In genomic region chr5:172850454-172850797, GRCh38 we compare ENCODE assay signal across 17 cellular contexts. TPM values are rescaled to one million over a fixed set of nuclear protein-coding genes. Genes with fewer than 3 reads are reported as not detected.
DNase-seq lines count a peak whose midpoint lies in the region; ATAC-seq and TF ChIP-seq lines count a peak whose summit lies in the region.
"Had no signal": no experiment of that assay in that cellular context is flagged by ENCODE, and none has a peak within 500 bp of the region (broad histone marks: within the 10 kb centered on the region; RNA-seq: fewer than 3 reads in every experiment).

No MANE protein-coding gene starts in this region.

- in situ Hi-C loops in Panc1 (cut with HindIII; ENCODE audit: low pct_unique_long_range_greater_than_20kb, low sequenced_read_pairs), result no loop called here
- in situ Hi-C loops in ACHN (cut with HindIII; ENCODE audit: low pct_ligation_motif_present, low pct_unique_long_range_greater_than_20kb, low sequenced_read_pairs), result no loop called here

- WGBS in prostate gland, result 94% methylated on average over 6 of the region's 6 CpGs

- no peaks in the 10 kb centered on the region for H3K27me3 ChIP-seq in Panc1 (ENCODE audit: control insufficient read depth, insufficient read depth, low read length)
- H3K27me3 ChIP-seq in prostate gland (replicated peaks; ENCODE audit: insufficient read depth), result no peaks in the 10 kb centered on the region
- H3K27me3 ChIP-seq: SJCRH30 had no signal

- H3K27ac Mint-ChIP-seq in glutamatergic neuron (ENCODE audit: unreplicated experiment), result peak overlapping the region; percentile 55
- H3K27ac Mint-ChIP-seq: activated CD4-positive, alpha-beta T cell treated with anti-CD3 and anti-CD28 coated beads, Interleukin-2, amount 10 ng/mL, durations not matched to agents 7 days and 5 days had no signal

- TF ChIP-seq POLR2A in prostate gland (IDR thresholded peaks at IDR 0.05) (no peak), GM18505 (IDR thresholded peaks at IDR 0.05; ENCODE audit: borderline replicate concordance, extremely low read depth, insufficient read depth, insufficient read length) (no peak)

- H3K4me1 Mint-ChIP-seq in glutamatergic neuron (ENCODE audit: low read depth, unreplicated experiment), result peaks cover 37% of the 10 kb centered on the region

- H3K4me1 ChIP-seq in Panc1 (ENCODE audit: control insufficient read depth, insufficient read depth, low read length), result peaks cover 80% of the 10 kb centered on the region
- H3K4me1 ChIP-seq in prostate gland (replicated peaks), result peaks cover 27% of the 10 kb centered on the region
- H3K4me1 ChIP-seq: SJCRH30 had no signal

- peak overlapping the region; percentile 25 for H3K4me3 Mint-ChIP-seq in glutamatergic neuron (ENCODE audit: unreplicated experiment)
- H3K4me3 Mint-ChIP-seq: activated CD4-positive, alpha-beta T cell treated with anti-CD3 and anti-CD28 coated beads, Interleukin-2, amount 10 ng/mL, durations not matched to agents 7 days and 5 days; activated naive CD8-positive, alpha-beta T cell treated with anti-CD3 and anti-CD28 coated beads, Interleukin-2, amount 10 ng/mL, durations not matched to agents 7 days and 5 days had no signal

- TF ChIP-seq CTCF in C4-2B (conservative IDR thresholded peaks at IDR 0.05), result no peak
- no peak for TF ChIP-seq CTCF in Panc1 (IDR thresholded peaks at IDR 0.05)
- TF ChIP-seq CTCF in glutamatergic neuron (IDR thresholded peaks at IDR 0.05; ENCODE audit: partially characterized antibody, unreplicated experiment), result no peak
- TF ChIP-seq CTCF in prostate gland (IDR thresholded peaks at IDR 0.05), result no peak

- H3K36me3 Mint-ChIP-seq in glutamatergic neuron (ENCODE audit: unreplicated experiment), result no peaks in the 10 kb centered on the region

- H3K27me3 Mint-ChIP-seq in glutamatergic neuron (ENCODE audit: unreplicated experiment), result peaks cover 4% of the 10 kb centered on the region
- H3K27me3 Mint-ChIP-seq: activated CD4-positive, alpha-beta T cell treated with anti-CD3 and anti-CD28 coated beads, Interleukin-2, amount 10 ng/mL, durations not matched to agents 7 days and 5 days; activated naive CD8-positive, alpha-beta T cell treated with anti-CD3 and anti-CD28 coated beads, Interleukin-2, amount 10 ng/mL, durations not matched to agents 7 days and 5 days had no signal

- POLR2A ChIA-PET in Panc1 (lab: Charles Lee), result no interaction called here

- H3K36me3 ChIP-seq in Panc1 (ENCODE audit: control insufficient read depth, insufficient read depth, low read length), result no peaks in the 10 kb centered on the region; the same call in 1 of the 2 replicates
- H3K36me3 ChIP-seq in prostate gland, result no peaks in the 10 kb centered on the region
- H3K36me3 ChIP-seq: SJCRH30 had no signal

- H3K27ac ChIP-seq in C4-2B (peak overlapping the region; percentile 73), Panc1 (ENCODE audit: low read length) (peak overlapping the region; percentile 60; the same call in 1 of the 2 replicates), prostate gland (peak overlapping the region; percentile 78 to 96)
- H3K27ac ChIP-seq: SJCRH30 had no signal

- no TSS peak for BruUV-seq in Panc1 (replicated peaks; lab: Mats Ljungman, UMichigan)

- DNase-seq in Panc1 (ENCODE audit: low read depth, low spot score), result no peak
- DNase-seq in glutamatergic neuron, result no peak
- no peak for DNase-seq in prostate gland (ENCODE audit: low spot score)
- no peak for DNase-seq in SIG-M5 treated with dmso at 0.1 percent for 504 hours (lab: John Stamatoyannopoulos, UW; ENCODE audit: unreplicated experiment)
- no peak for DNase-seq in NCI-H2081 treated with DMSO at 0.1 percent for 48 hours (lab: John Stamatoyannopoulos, UW)
- DNase-seq in ACHN, result no peak
- DNase-seq: activated CD4-positive, alpha-beta T cell treated with anti-CD3 and anti-CD28 coated beads, Interleukin-2, amount 10 ng/mL, durations not matched to agents 7 days and 5 days; activated naive CD8-positive, alpha-beta T cell treated with anti-CD3 and anti-CD28 coated beads, Interleukin-2, amount 10 ng/mL, durations not matched to agents 7 days and 5 days; activated T-cell treated with anti-CD3 and anti-CD28 coated beads, Interleukin-2, amount 50 U/mL, for 1 hour; effector memory CD4-positive, alpha-beta T cell; NCI-H1417; NK-92 treated with Interleukin-12 subunit alpha and Interleukin-12 subunit beta, amount 100 ng/mL, for 24 hours; SJCRH30; T1000 had no signal

- CTCF ChIA-PET in Panc1 (lab: Charles Lee), result interaction anchor here (0.5 kb wide), 1 partner anchor 78 kb away, joined by 4 read pairs; no protein-coding TSS in a partner anchor

- H3K9me3 ChIP-seq in Panc1 (ENCODE audit: control insufficient read depth, insufficient read depth, low read depth, low read length) (no peaks in the 10 kb centered on the region), prostate gland (no peaks in the 10 kb centered on the region)
- H3K9me3 ChIP-seq: SJCRH30 had no signal

- intact Hi-C loops in Panc1 (cut with micrococcal nuclease; ENCODE audit: unreplicated experiment) (no loop called here), prostate gland (cut with DNase I) (no loop called here)

- ATAC-seq in Panc1, result no peak
- no peak for ATAC-seq in GM18505 (IDR thresholded peaks at IDR 0.05; ENCODE audit: unreplicated experiment)

- no peak overlapping the region for H3K4me3 ChIP-seq in Panc1 (ENCODE audit: low read depth in 2 of 2, low read length in 2 of 2)
- H3K4me3 ChIP-seq in prostate gland, result no peak overlapping the region
- H3K4me3 ChIP-seq: lung, SJCRH30 had no signal

- peaks cover 7% of the 10 kb centered on the region for H3K9me3 Mint-ChIP-seq in glutamatergic neuron (ENCODE audit: unreplicated experiment)
- H3K9me3 Mint-ChIP-seq: activated CD4-positive, alpha-beta T cell treated with anti-CD3 and anti-CD28 coated beads, Interleukin-2, amount 10 ng/mL, durations not matched to agents 7 days and 5 days; activated naive CD8-positive, alpha-beta T cell treated with anti-CD3 and anti-CD28 coated beads, Interleukin-2, amount 10 ng/mL, durations not matched to agents 7 days and 5 days had no signal

RNA-seq across cellular contexts. Expression of gene ERGIC1, which starts 16.4 kb away (rescaled TPM):
- 206 TPM for total RNA-seq in Panc1 (2021; ENCODE audit: unreplicated experiment)
- polyA plus RNA-seq in Panc1 (2012; ENCODE audit: insufficient read length), result 419 TPM
- total RNA-seq in glutamatergic neuron (ENCODE audit: unreplicated experiment), result 76.2 TPM
- total RNA-seq in prostate gland, result 100 to 1,000 TPM; 228 to 380 TPM
